In genomic region chr20:59145926-59146800, GRCh38 we compare ENCODE assay signal across 9 cellular contexts. TPM values are rescaled to one million over a fixed set of nuclear protein-coding genes. Genes with fewer than 3 reads are reported as not detected.
DNase-seq lines count a peak whose midpoint lies in the region; ATAC-seq lines count a peak whose summit lies in the region.
"Had no signal": no experiment of that assay in that cellular context is flagged by ENCODE, and none has a peak within 500 bp of the region (broad histone marks: within the 10 kb centered on the region; RNA-seq: fewer than 3 reads in every experiment).

No MANE protein-coding gene starts in this region.

- peaks cover 20% of the 10 kb centered on the region for H3K4me1 ChIP-seq in stomach smooth muscle (ENCODE audit: control insufficient read depth, insufficient read depth, low read length)

- no peaks in the 10 kb centered on the region for H3K27me3 Mint-ChIP-seq in natural killer cell treated with Interleukin-12 subunit alpha and Interleukin-12 subunit beta and Interleukin-15 and Interleukin-18, amount 100 ng/mL, for 72 hours

- H3K27ac ChIP-seq in stomach smooth muscle (ENCODE audit: low read length) = peak overlapping the region; percentile 12

- ATAC-seq in activated CD4-positive, CD25-positive, alpha-beta regulatory T cell treated with anti-CD3 and anti-CD28 coated beads, Interleukin-2, amount 50 U/mL, for 24 hours = peak; percentile 51 to 68
- peak; percentile 53 to 55 for ATAC-seq in activated naive CD4-positive, alpha-beta T cell treated with anti-CD3 and anti-CD28 coated beads, Interleukin-2, amount 50 U/mL, for 72 hours
- no peak for ATAC-seq in natural killer cell treated with Interleukin-12 subunit alpha and Interleukin-12 subunit beta and Interleukin-15 and Interleukin-18, amount 100 ng/mL, for 72 hours
- ATAC-seq in GM19467 (IDR thresholded peaks at IDR 0.05; ENCODE audit: unreplicated experiment) (no peak), GM18498 (IDR thresholded peaks at IDR 0.05; ENCODE audit: unreplicated experiment) (no peak)

- peaks cover 0 to 3% of the 10 kb centered on the region in 2 donors for H3K9me3 ChIP-seq in stomach smooth muscle (ENCODE audit: control insufficient read depth in 2 of 2, low read length in 2 of 2)

- H3K36me3 Mint-ChIP-seq in activated naive CD4-positive, alpha-beta T cell treated with anti-CD3 and anti-CD28 coated beads, Interleukin-2, amount 50 U/mL, for 72 hours = peaks cover 15 to 30% of the 10 kb centered on the region in 2 donors
- H3K36me3 Mint-ChIP-seq in natural killer cell treated with Interleukin-12 subunit alpha and Interleukin-12 subunit beta and Interleukin-15 and Interleukin-18, amount 100 ng/mL, for 72 hours = peaks cover 4% of the 10 kb centered on the region

- peak; percentile 65 to 66 for DNase-seq in activated naive CD4-positive, alpha-beta T cell treated with anti-CD3 and anti-CD28 coated beads, Interleukin-2, amount 50 U/mL, for 72 hours (ENCODE audit: low spot score in 2 of 2)
- DNase-seq in natural killer cell treated with Interleukin-12 subunit alpha and Interleukin-12 subunit beta and Interleukin-15 and Interleukin-18, amount 100 ng/mL, for 72 hours (ENCODE audit: low spot score) = no peak
- DNase-seq in globus pallidus (ENCODE audit: low spot score) (no peak), NCI-H1092 (lab: John Stamatoyannopoulos, UW) (no peak)

- H3K36me3 ChIP-seq in stomach smooth muscle (ENCODE audit: control insufficient read depth in 2 of 2, insufficient read depth in 2 of 2, low read length in 2 of 2) = no peaks in the 10 kb centered on the region

- peak overlapping the region; percentile 94 to 95 for H3K27ac Mint-ChIP-seq in activated naive CD4-positive, alpha-beta T cell treated with anti-CD3 and anti-CD28 coated beads, Interleukin-2, amount 50 U/mL, for 72 hours
- peak overlapping the region; percentile 64 to 82 for H3K27ac Mint-ChIP-seq in natural killer cell treated with Interleukin-12 subunit alpha and Interleukin-12 subunit beta and Interleukin-15 and Interleukin-18, amount 100 ng/mL, for 72 hours

- peak overlapping the region in 1 of 2 donors; percentile 30 for H3K4me3 ChIP-seq in stomach smooth muscle (ENCODE audit: low read length in 2 of 2)

- H3K4me3 Mint-ChIP-seq in natural killer cell treated with Interleukin-12 subunit alpha and Interleukin-12 subunit beta and Interleukin-15 and Interleukin-18, amount 100 ng/mL, for 72 hours = peak overlapping the region; percentile 69

- H3K9me3 Mint-ChIP-seq in activated naive CD4-positive, alpha-beta T cell treated with anti-CD3 and anti-CD28 coated beads, Interleukin-2, amount 50 U/mL, for 72 hours = peaks cover 0 to 4% of the 10 kb centered on the region in 2 donors
- H3K9me3 Mint-ChIP-seq in natural killer cell treated with Interleukin-12 subunit alpha and Interleukin-12 subunit beta and Interleukin-15 and Interleukin-18, amount 100 ng/mL, for 72 hours = no peaks in the 10 kb centered on the region

- peaks cover 57 to 67% of the 10 kb centered on the region in 2 donors for H3K4me1 Mint-ChIP-seq in natural killer cell treated with Interleukin-12 subunit alpha and Interleukin-12 subunit beta and Interleukin-15 and Interleukin-18, amount 100 ng/mL, for 72 hours (ENCODE audit: low read depth in 2 of 2)

- peaks cover 0 to 8% of the 10 kb centered on the region in 2 donors for H3K27me3 ChIP-seq in stomach smooth muscle (ENCODE audit: control insufficient read depth in 1 of 2, insufficient read depth in 2 of 2, low read length in 2 of 2)

- no peak overlapping the region for H3K9ac ChIP-seq in stomach smooth muscle (ENCODE audit: low read length in 2 of 2)

RNA-seq across cellular contexts. Expression of gene ZNF831, which starts 17.5 kb away (rescaled TPM):
- total RNA-seq in activated naive CD4-positive, alpha-beta T cell treated with anti-CD3 and anti-CD28 coated beads, Interleukin-2, amount 50 U/mL, for 72 hours = 10 to 100 TPM in 1 of 2 donors, 1 to 10 TPM in 1; 6.6 to 12.7 TPM
- 1 to 10 TPM; 3.3 to 5.7 TPM for total RNA-seq in natural killer cell treated with Interleukin-12 subunit alpha and Interleukin-12 subunit beta and Interleukin-15 and Interleukin-18, amount 100 ng/mL, for 72 hours
- total RNA-seq: renal cortical epithelial cell had no signal

Comparison
In these comparisons a context has a peak if more than half of its experiments do, and no peak if none do; other contexts are left out.
1. ATAC-seq: peak in activated CD4-positive, CD25-positive, alpha-beta regulatory T cell treated with anti-CD3 and anti-CD28 coated beads, Interleukin-2, amount 50 U/mL, for 24 hours (2 of 2) and activated naive CD4-positive, alpha-beta T cell treated with anti-CD3 and anti-CD28 coated beads, Interleukin-2, amount 50 U/mL, for 72 hours (2 of 2); none in natural killer cell treated with Interleukin-12 subunit alpha and Interleukin-12 subunit beta and Interleukin-15 and Interleukin-18, amount 100 ng/mL, for 72 hours (0 of 2), GM19467 (single experiment) and GM18498 (single experiment).
2. DNase-seq: peak in activated naive CD4-positive, alpha-beta T cell treated with anti-CD3 and anti-CD28 coated beads, Interleukin-2, amount 50 U/mL, for 72 hours (2 of 2); none in natural killer cell treated with Interleukin-12 subunit alpha and Interleukin-12 subunit beta and Interleukin-15 and Interleukin-18, amount 100 ng/mL, for 72 hours (single experiment), globus pallidus (single experiment) and NCI-H1092 (single experiment).